ENCODE assay signal across 35 cellular contexts in genomic region chr5:151787817-151788216, GRCh38.
"Had no signal": no experiment of that assay in that cellular context is flagged by ENCODE, and none has a peak within 500 bp of the region (broad histone marks: within the 10 kb centered on the region; RNA-seq: fewer than 3 reads in every experiment).

No MANE protein-coding gene starts in this region.

- H3K9me3 ChIP-seq: MG63 had no signal

- H3K9ac ChIP-seq: KMS-11 had no signal

- H3K4me2 ChIP-seq: KMS-11 had no signal

- H3K27ac ChIP-seq: KMS-11 had no signal

- DNase-seq: Karpas-422, Kasumi-1, KG1, MG63, MM.1S, MV-4-11, NCI-H1048, NCI-H1092, NCI-H1092 treated with DMSO at 0.1 percent for 48 hours, NCI-H1105, NCI-H1105 treated with DMSO at 0.1 percent for 48 hours, NCI-H1417, NCI-H1417 treated with DMSO at 0.1 percent for 48 hours, NCI-H1436, NCI-H1436 treated with DMSO at 0.1 percent for 48 hours, NCI-H146, NCI-H1694 treated with DMSO at 0.1 percent for 48 hours, NCI-H187, NCI-H187 treated with DMSO at 0.1 percent for 48 hours, NCI-H1930, NCI-H2029, NCI-H2029 treated with DMSO at 0.1 percent for 48 hours, NCI-H2081, NCI-H2081 treated with DMSO at 0.1 percent for 48 hours, NCI-H2107, NCI-H2171, NCI-H2171 treated with DMSO at 0.1 percent for 48 hours, NCI-H2227 treated with DMSO at 0.1 percent for 48 hours, NCI-H226, NCI-H345, NCI-H446, NCI-H446 treated with DMSO at 0.1 percent for 48 hours, NCI-H510A, NCI-H510A treated with DMSO at 0.1 percent for 48 hours had no signal

- H3K27me3 ChIP-seq: MG63 had no signal

- H3K4me3 ChIP-seq: MG63 had no signal
